Comparison of ENCODE assay signal across 8 cellular contexts in genomic region chr4:74874785-74875367, GRCh38. TPM values are rescaled to one million over a fixed set of nuclear protein-coding genes. Genes with fewer than 3 reads are reported as not detected.
A peak's percentile ranks its signal among the peaks of the same experiment; 100 is the strongest.
DNase-seq lines count a peak whose midpoint lies in the region; ATAC-seq and TF ChIP-seq lines count a peak whose summit lies in the region.

No MANE protein-coding gene starts in this region.

- H2BK5ac ChIP-seq in IMR-90 (ENCODE audit: low read depth, low read length, poor library complexity, severe bottlenecking), result no peak overlapping the region

- no peak overlapping the region for H2BK120ac ChIP-seq in IMR-90 (ENCODE audit: low read depth, low read length)

- H3K27me3 ChIP-seq in IMR-90 (ENCODE audit: control insufficient read depth, insufficient read depth, low read length), result peaks cover 3% of the 10 kb centered on the region; the same call in 1 of the 2 replicates
- H3K27me3 ChIP-seq in PC-3 (ENCODE audit: low read length), result no peaks in the 10 kb centered on the region
- no peaks in the 10 kb centered on the region for H3K27me3 ChIP-seq in colonic mucosa
- H3K27me3 ChIP-seq in left lung, result no peaks in the 10 kb centered on the region
- no peaks in the 10 kb centered on the region for H3K27me3 ChIP-seq in thyroid gland

- no peak overlapping the region for H4K8ac ChIP-seq in IMR-90 (ENCODE audit: low read depth in 2 of 2, low read length in 2 of 2)

- H3K18ac ChIP-seq in IMR-90 (ENCODE audit: low read depth, low read length), result no peak overlapping the region

- H3K9me2 ChIP-seq in PC-3 (replicated peaks; ENCODE audit: low read length), result no peaks in the 10 kb centered on the region

- H3K4ac ChIP-seq in IMR-90 (ENCODE audit: low read depth, low read length), result no peak overlapping the region

- H3K4me2 ChIP-seq in IMR-90 (ENCODE audit: low read depth, low read length) (no peak overlapping the region), PC-3 (ENCODE audit: low read length) (no peak overlapping the region)

- H3K79me2 ChIP-seq in PC-3 (ENCODE audit: low read length), result no peaks in the 10 kb centered on the region

- H3K9me3 ChIP-seq in IMR-90 (ENCODE audit: control insufficient read depth, insufficient read depth, low read length) (no peaks in the 10 kb centered on the region), PC-3 (ENCODE audit: low read length) (no peaks in the 10 kb centered on the region), colonic mucosa (no peaks in the 10 kb centered on the region), left lung (no peaks in the 10 kb centered on the region), thyroid gland (no peaks in the 10 kb centered on the region)

- no peak overlapping the region for H2AK9ac ChIP-seq in IMR-90 (replicated peaks; ENCODE audit: low read depth, low read length, poor library complexity)

- no peaks in the 10 kb centered on the region for H4K20me1 ChIP-seq in IMR-90 (ENCODE audit: insufficient read depth, low read length)
- H4K20me1 ChIP-seq in PC-3 (ENCODE audit: low read length), result no peaks in the 10 kb centered on the region

- H2BK15ac ChIP-seq in IMR-90 (ENCODE audit: low read depth, low read length), result no peak overlapping the region

- CTCF ChIA-PET in IMR-90 (lab: Yijun Ruan, JAX), result interaction anchor here (0.6 to 2.0 kb wide), 8 partner anchors 9 to 593 kb away, joined by 3 to 10 read pairs (median 4); no protein-coding TSS in a partner anchor
- CTCF ChIA-PET in PC-3 (lab: Charles Lee), result interaction anchor here (1.4 kb wide), 1 partner anchor 60 kb away, joined by 3 read pairs; no protein-coding TSS in a partner anchor

- H2AK5ac ChIP-seq in IMR-90 (ENCODE audit: low read depth, low read length), result no peak overlapping the region

- no peak overlapping the region for H4K91ac ChIP-seq in IMR-90 (ENCODE audit: insufficient read depth, low read depth, low read length)

- peak; percentile 4 for DNase-seq in stimulated activated CD4-positive, alpha-beta T cell treated with anti-CD3 and anti-CD28 coated beads, Interleukin-15, amount 100 ng/mL, for 24 hours
- DNase-seq in stimulated activated CD4-positive, alpha-beta T cell treated with anti-CD3 and anti-CD28 coated beads, Interleukin-12 subunit alpha, Interleukin-12 subunit beta, amount 100 ng/mL, for 4 hours, result no peak
- DNase-seq in IMR-90 (peak; percentile 84), PC-3 (peak; percentile 80), colonic mucosa (peak; percentile 59), left lung (no peak), thyroid gland (peak; percentile 22 to 24)

- BruUV-seq in IMR-90 (replicated peaks; lab: Mats Ljungman, UMichigan) (no TSS peak), PC-3 (replicated peaks; lab: Mats Ljungman, UMichigan) (no TSS peak)

- no peak overlapping the region for H3K9ac ChIP-seq in IMR-90 (ENCODE audit: low read depth, low read length)
- no peak overlapping the region for H3K9ac ChIP-seq in PC-3 (ENCODE audit: low read length)
- H3K9ac ChIP-seq in colonic mucosa (ENCODE audit: low read depth in 2 of 2, low read length in 2 of 2), result no peak overlapping the region

- H4K5ac ChIP-seq in IMR-90 (ENCODE audit: low read depth, low read length), result no peak overlapping the region

- H3K27ac ChIP-seq in IMR-90 (ENCODE audit: insufficient read depth, low read length), result no peak overlapping the region
- no peak overlapping the region for H3K27ac ChIP-seq in PC-3 (ENCODE audit: low read length)
- no peak overlapping the region for H3K27ac ChIP-seq in colonic mucosa
- no peak overlapping the region for H3K27ac ChIP-seq in left lung
- peak overlapping the region in 1 of 3 donors; percentile 85 for H3K27ac ChIP-seq in thyroid gland

- no CpG with 5 or more reads among the region's 1 CpG for WGBS in IMR-90 (ENCODE audit: extremely low coverage in 2 of 2, insufficient read length in 1 of 2), 2 experiments
- 37 to 39% methylated on average over 1 of the region's 1 CpG for WGBS in thyroid gland, 2 donors

- ATAC-seq in GM21619 (IDR thresholded peaks at IDR 0.05; ENCODE audit: unreplicated experiment) (peak; percentile 54), IMR-90 (ENCODE audit: low read depth) (peak; percentile 96), PC-3 (peak; percentile 83), left lung (peak; percentile 99)

- H3K4me1 ChIP-seq in IMR-90 (ENCODE audit: control insufficient read depth, insufficient read depth, low read length), result no peaks in the 10 kb centered on the region
- no peaks in the 10 kb centered on the region for H3K4me1 ChIP-seq in PC-3 (ENCODE audit: insufficient read depth, low read length)
- H3K4me1 ChIP-seq in colonic mucosa, result no peaks in the 10 kb centered on the region
- no peaks in the 10 kb centered on the region for H3K4me1 ChIP-seq in left lung
- peaks cover 0 to 10% of the 10 kb centered on the region in 2 donors for H3K4me1 ChIP-seq in thyroid gland

- H3K36me3 ChIP-seq in IMR-90 (ENCODE audit: control insufficient read depth, insufficient read depth, low read length) (no peaks in the 10 kb centered on the region), PC-3 (ENCODE audit: low read depth, low read length) (no peaks in the 10 kb centered on the region; the same call in 1 of the 2 replicates), colonic mucosa (no peaks in the 10 kb centered on the region), left lung (no peaks in the 10 kb centered on the region), thyroid gland (no peaks in the 10 kb centered on the region)

- peak; percentile 86 for TF ChIP-seq CTCF in IMR-90 (conservative IDR thresholded peaks at IDR 0.05; ENCODE audit: low read depth, low read length)
- TF ChIP-seq CTCF in PC-3 (conservative IDR thresholded peaks at IDR 0.05; ENCODE audit: low read depth, low read length), result peak; percentile 81
- TF ChIP-seq CTCF in colonic mucosa (IDR thresholded peaks at IDR 0.05), result peak; percentile 92
- peak; percentile 82 to 89 for TF ChIP-seq CTCF in left lung (IDR thresholded peaks at IDR 0.05)
- peak; percentile 70 to 93 (median 83) for TF ChIP-seq CTCF in thyroid gland (IDR thresholded peaks at IDR 0.05)

- intact Hi-C loops in IMR-90 (cut with micrococcal nuclease) (loop anchor here (1.0 to 2.0 kb wide), 4 partner anchors 416 to 615 kb away; no protein-coding TSS in a partner anchor), PC-3 (cut with micrococcal nuclease) (loop anchor here (2.0 kb wide), 1 partner anchor 594 kb away; no protein-coding TSS in a partner anchor), colonic mucosa (cut with DNase I) (loop anchor here (10.0 kb wide), 1 partner anchor 600 kb away; no protein-coding TSS in a partner anchor), left lung (cut with DNase I) (no loop called here), thyroid gland (cut with DNase I) (no loop called here)

- in situ Hi-C loops in IMR-90 (cut with MboI; ENCODE audit: low sequenced_read_pairs), result no loop called here

- dilution Hi-C loops in IMR-90 (cut with HindIII; ENCODE audit: low sequenced_read_pairs, unreplicated experiment), result no loop called here

- H3K23ac ChIP-seq in IMR-90 (ENCODE audit: low read depth, low read length), result no peak overlapping the region

- no peaks in the 10 kb centered on the region for H3K9me1 ChIP-seq in IMR-90 (ENCODE audit: insufficient read depth, low read length)

- H3F3A ChIP-seq in PC-3 (ENCODE audit: low read length, unreplicated experiment), result no peaks in the 10 kb centered on the region

- TF ChIP-seq POLR2A in IMR-90 (IDR thresholded peaks at IDR 0.05; ENCODE audit: low read depth, low read length) (no peak), thyroid gland (IDR thresholded peaks at IDR 0.05) (no peak)

- H2AFZ ChIP-seq in IMR-90 (replicated peaks; ENCODE audit: low read length, poor library complexity) (no peak overlapping the region), PC-3 (ENCODE audit: low read length) (peak overlapping the region; percentile 38; the same call in 1 of the 2 replicates)

- POLR2A ChIA-PET in IMR-90 (lab: Charles Lee; ENCODE audit: unreplicated experiment), result no interaction called here
- POLR2A ChIA-PET in PC-3 (lab: Charles Lee; ENCODE audit: unreplicated experiment), result no interaction called here

- H3K79me1 ChIP-seq in IMR-90 (ENCODE audit: low read depth in 1 of 2, low read length in 2 of 2), result no peaks in the 10 kb centered on the region

- no peak overlapping the region for H2BK20ac ChIP-seq in IMR-90 (ENCODE audit: low read depth, low read length)

- TF ChIP-seq RAD21 in IMR-90 (IDR thresholded peaks at IDR 0.05; ENCODE audit: low read length), result peak; percentile 68

- H3K4me3 ChIP-seq in IMR-90 (ENCODE audit: insufficient read depth, low read depth, low read length) (no peak overlapping the region), PC-3 (ENCODE audit: low read length) (no peak overlapping the region), colonic mucosa (no peak overlapping the region), left lung (no peak overlapping the region), thyroid gland (replicated peaks in 1 of 3) (no peak overlapping the region)

- no peak overlapping the region for H3K14ac ChIP-seq in IMR-90 (replicated peaks; ENCODE audit: low read depth, low read length)

- H3K56ac ChIP-seq in IMR-90 (ENCODE audit: extremely low read depth, insufficient read depth, low read length), result no peak overlapping the region

TF ChIP-seq in IMR-90, 13 proteins besides CTCF, POLR2A, EP300 and RAD21:
- TF ChIP-seq MAFK (IDR thresholded peaks at IDR 0.05; ENCODE audit: low read depth, low read length) (no peak), USF2 (IDR thresholded peaks at IDR 0.05; ENCODE audit: low read depth, low read length) (no peak), SMC3 (IDR thresholded peaks at IDR 0.05; ENCODE audit: low read depth, low read length) (peak; percentile 67), MXI1 (IDR thresholded peaks at IDR 0.05; ENCODE audit: borderline replicate concordance, low read depth, low read length) (no peak), BHLHE40 (IDR thresholded peaks at IDR 0.05; ENCODE audit: low read depth, low read length) (no peak)

RNA-seq across cellular contexts. Expression of gene PARM1, which starts 58.0 kb away (rescaled TPM):
- total RNA-seq in IMR-90 (2012; rRNA removed) (under 0.01 and 0.18 TPM in 2 replicates), PC-3 (2014; rRNA removed) (2.9 and 4.5 TPM in 2 replicates), colonic mucosa (100 to 1,000 TPM; 165 to 280 TPM), left lung (100 to 1,000 TPM in 1 of 2 donors, 10 to 100 TPM in 1; 60.2 to 140 TPM), thyroid gland (100 to 1,000 TPM; 319 to 575 (median 470) TPM)
- polyA plus RNA-seq in IMR-90 (2012; rRNA removed), result 0.07 and 0.09 TPM in 2 replicates
- 0.04 TPM in 2 replicates for polyA plus RNA-seq in IMR-90 (2012; cell fraction: cytosol; rRNA removed)
- polyA plus RNA-seq in IMR-90 (2012; cell fraction: nucleus; rRNA removed; ENCODE audit: low replicate concordance), result 0.04 and 0.08 TPM in 2 replicates

Comparison
In these comparisons a context has a peak if more than half of its experiments do, and no peak if none do; other contexts are left out.
1. DNase-seq: peak in stimulated activated CD4-positive, alpha-beta T cell treated with anti-CD3 and anti-CD28 coated beads, Interleukin-15, amount 100 ng/mL, for 24 hours (single experiment), IMR-90 (single experiment), PC-3 (single experiment), colonic mucosa (single experiment) and thyroid gland (2 of 2); none in stimulated activated CD4-positive, alpha-beta T cell treated with anti-CD3 and anti-CD28 coated beads, Interleukin-12 subunit alpha, Interleukin-12 subunit beta, amount 100 ng/mL, for 4 hours (single experiment) and left lung (0 of 2).
2. RNA of gene PARM1, which starts 58.0 kb away (total RNA-seq): 319 to 575 TPM in thyroid gland, 165 to 280 TPM in colonic mucosa and 60.2 to 140 TPM in left lung; 2.9 to 4.5 TPM in PC-3 and under 0.01 to 0.18 TPM in IMR-90; every median in the first group is over 10 times any median in the second.
3. intact Hi-C loops: an anchor here in IMR-90 (1.0 to 2.0 kb wide), PC-3 (2.0 kb wide) and colonic mucosa (10.0 kb wide); none called in left lung and thyroid gland.
4. Peak in every context shown above with its lines, with median percentiles within 50 percentile points of each other: ATAC-seq and CTCF ChIP-seq.